In the genomic region with DNA sequence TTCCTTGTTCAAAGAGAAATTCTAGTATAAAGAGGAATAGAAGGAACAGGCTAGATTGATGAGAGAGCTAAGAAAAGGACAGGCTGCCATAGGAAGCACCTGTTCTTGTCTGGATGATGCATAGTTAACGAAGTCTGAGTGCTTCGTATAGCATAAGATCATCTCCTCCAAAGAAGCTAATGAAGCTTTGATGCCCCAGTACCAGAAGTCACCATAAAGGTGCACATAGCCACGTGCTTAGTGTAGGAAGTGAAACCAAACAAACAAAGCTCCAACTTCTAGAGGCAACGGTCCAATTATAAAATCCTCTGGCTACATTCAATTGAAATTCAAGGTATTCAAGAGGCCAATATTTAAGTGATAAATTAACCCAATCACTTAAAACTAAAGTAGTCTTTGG, we compare ENCODE assay signal across 1 cellular context.
TF ChIP-seq lines count a peak whose summit lies in the region.

No MANE protein-coding gene starts in this region.

TF ChIP-seq in SK-N-SH treated with all-trans-retinoic acid at 6 μM for 48 hours, 23 proteins besides CTCF, POLR2A, EP300 and RAD21 (continued from another document):
- TF ChIP-seq, protein P1, sequence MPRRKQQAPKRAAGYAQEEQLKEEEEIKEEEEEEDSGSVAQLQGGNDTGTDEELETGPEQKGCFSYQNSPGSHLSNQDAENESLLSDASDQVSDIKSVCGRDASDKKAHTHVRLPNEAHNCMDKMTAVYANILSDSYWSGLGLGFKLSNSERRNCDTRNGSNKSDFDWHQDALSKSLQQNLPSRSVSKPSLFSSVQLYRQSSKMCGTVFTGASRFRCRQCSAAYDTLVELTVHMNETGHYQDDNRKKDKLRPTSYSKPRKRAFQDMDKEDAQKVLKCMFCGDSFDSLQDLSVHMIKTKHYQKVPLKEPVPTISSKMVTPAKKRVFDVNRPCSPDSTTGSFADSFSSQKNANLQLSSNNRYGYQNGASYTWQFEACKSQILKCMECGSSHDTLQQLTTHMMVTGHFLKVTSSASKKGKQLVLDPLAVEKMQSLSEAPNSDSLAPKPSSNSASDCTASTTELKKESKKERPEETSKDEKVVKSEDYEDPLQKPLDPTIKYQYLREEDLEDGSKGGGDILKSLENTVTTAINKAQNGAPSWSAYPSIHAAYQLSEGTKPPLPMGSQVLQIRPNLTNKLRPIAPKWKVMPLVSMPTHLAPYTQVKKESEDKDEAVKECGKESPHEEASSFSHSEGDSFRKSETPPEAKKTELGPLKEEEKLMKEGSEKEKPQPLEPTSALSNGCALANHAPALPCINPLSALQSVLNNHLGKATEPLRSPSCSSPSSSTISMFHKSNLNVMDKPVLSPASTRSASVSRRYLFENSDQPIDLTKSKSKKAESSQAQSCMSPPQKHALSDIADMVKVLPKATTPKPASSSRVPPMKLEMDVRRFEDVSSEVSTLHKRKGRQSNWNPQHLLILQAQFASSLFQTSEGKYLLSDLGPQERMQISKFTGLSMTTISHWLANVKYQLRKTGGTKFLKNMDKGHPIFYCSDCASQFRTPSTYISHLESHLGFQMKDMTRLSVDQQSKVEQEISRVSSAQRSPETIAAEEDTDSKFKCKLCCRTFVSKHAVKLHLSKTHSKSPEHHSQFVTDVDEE (CRISPR knock-in tag; IDR thresholded peaks at IDR 0.05), result no peak
- TF ChIP-seq, protein P2, sequence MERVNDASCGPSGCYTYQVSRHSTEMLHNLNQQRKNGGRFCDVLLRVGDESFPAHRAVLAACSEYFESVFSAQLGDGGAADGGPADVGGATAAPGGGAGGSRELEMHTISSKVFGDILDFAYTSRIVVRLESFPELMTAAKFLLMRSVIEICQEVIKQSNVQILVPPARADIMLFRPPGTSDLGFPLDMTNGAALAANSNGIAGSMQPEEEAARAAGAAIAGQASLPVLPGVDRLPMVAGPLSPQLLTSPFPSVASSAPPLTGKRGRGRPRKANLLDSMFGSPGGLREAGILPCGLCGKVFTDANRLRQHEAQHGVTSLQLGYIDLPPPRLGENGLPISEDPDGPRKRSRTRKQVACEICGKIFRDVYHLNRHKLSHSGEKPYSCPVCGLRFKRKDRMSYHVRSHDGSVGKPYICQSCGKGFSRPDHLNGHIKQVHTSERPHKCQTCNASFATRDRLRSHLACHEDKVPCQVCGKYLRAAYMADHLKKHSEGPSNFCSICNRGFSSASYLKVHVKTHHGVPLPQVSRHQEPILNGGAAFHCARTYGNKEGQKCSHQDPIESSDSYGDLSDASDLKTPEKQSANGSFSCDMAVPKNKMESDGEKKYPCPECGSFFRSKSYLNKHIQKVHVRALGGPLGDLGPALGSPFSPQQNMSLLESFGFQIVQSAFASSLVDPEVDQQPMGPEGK (CRISPR knock-in tag; IDR thresholded peaks at IDR 0.05; ENCODE audit: borderline replicate concordance), result no peak
- TF ChIP-seq GLIS3 (CRISPR knock-in tag; IDR thresholded peaks at IDR 0.05) (no peak), ZNF70 (CRISPR knock-in tag; IDR thresholded peaks at IDR 0.05) (no peak), ZFP30 (CRISPR knock-in tag; IDR thresholded peaks at IDR 0.05) (no peak), ISL1 (CRISPR knock-in tag; IDR thresholded peaks at IDR 0.05) (no peak), TOX (CRISPR knock-in tag; IDR thresholded peaks at IDR 0.05; ENCODE audit: borderline replicate concordance) (no peak), ZFP3 (CRISPR knock-in tag; IDR thresholded peaks at IDR 0.05) (no peak), SNAI2 (CRISPR knock-in tag; IDR thresholded peaks at IDR 0.05) (no peak), OSR1 (CRISPR knock-in tag; IDR thresholded peaks at IDR 0.05) (no peak), CSDC2 (CRISPR knock-in tag; IDR thresholded peaks at IDR 0.05) (no peak), ZC3H10 (CRISPR knock-in tag; IDR thresholded peaks at IDR 0.05) (no peak), ZNF565 (CRISPR knock-in tag; conservative IDR thresholded peaks at IDR 0.05; ENCODE audit: low read depth) (no peak), RARB (CRISPR knock-in tag; IDR thresholded peaks at IDR 0.05) (no peak)
- TF ChIP-seq, protein P3, sequence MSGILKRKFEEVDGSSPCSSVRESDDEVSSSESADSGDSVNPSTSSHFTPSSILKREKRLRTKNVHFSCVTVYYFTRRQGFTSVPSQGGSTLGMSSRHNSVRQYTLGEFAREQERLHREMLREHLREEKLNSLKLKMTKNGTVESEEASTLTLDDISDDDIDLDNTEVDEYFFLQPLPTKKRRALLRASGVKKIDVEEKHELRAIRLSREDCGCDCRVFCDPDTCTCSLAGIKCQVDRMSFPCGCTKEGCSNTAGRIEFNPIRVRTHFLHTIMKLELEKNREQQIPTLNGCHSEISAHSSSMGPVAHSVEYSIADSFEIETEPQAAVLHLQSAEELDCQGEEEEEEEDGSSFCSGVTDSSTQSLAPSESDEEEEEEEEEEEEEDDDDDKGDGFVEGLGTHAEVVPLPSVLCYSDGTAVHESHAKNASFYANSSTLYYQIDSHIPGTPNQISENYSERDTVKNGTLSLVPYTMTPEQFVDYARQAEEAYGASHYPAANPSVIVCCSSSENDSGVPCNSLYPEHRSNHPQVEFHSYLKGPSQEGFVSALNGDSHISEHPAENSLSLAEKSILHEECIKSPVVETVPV (CRISPR knock-in tag; IDR thresholded peaks at IDR 0.05), result no peak
